In genomic region chr14:97723834-97724770, GRCh38 we compare ENCODE assay signal across 12 cellular contexts.
DNase-seq lines count a peak whose midpoint lies in the region; TF ChIP-seq lines count a peak whose summit lies in the region.
"Had no signal": no experiment of that assay in that cellular context is flagged by ENCODE, and none has a peak within 500 bp of the region (broad histone marks: within the 10 kb centered on the region; RNA-seq: fewer than 3 reads in every experiment).

No MANE protein-coding gene starts in this region.

- H3K27me3 Mint-ChIP-seq in activated T-cell treated with anti-CD3 and anti-CD28 coated beads, Interleukin-2, amount 50 U/mL, for 24 hours, result no peaks in the 10 kb centered on the region
- no peaks in the 10 kb centered on the region for H3K27me3 Mint-ChIP-seq in osteocyte (ENCODE audit: unreplicated experiment)

- H3K4me3 ChIP-seq in esophagus (ENCODE audit: low read depth in 1 of 2, low read length in 2 of 2), result no peak overlapping the region

- H3K9me3 ChIP-seq in esophagus (ENCODE audit: control insufficient read depth in 2 of 2, insufficient read depth in 1 of 2, low read depth in 1 of 2, low read length in 1 of 2), result no peaks in the 10 kb centered on the region

- peak overlapping the region; percentile 71 for H3K4me3 Mint-ChIP-seq in activated T-cell treated with anti-CD3 and anti-CD28 coated beads, Interleukin-2, amount 50 U/mL, for 24 hours
- H3K4me3 Mint-ChIP-seq in osteocyte (ENCODE audit: unreplicated experiment), result no peak overlapping the region
- H3K4me3 Mint-ChIP-seq: mesothelial cell of epicardium had no signal

- H3K27ac ChIP-seq in esophagus (ENCODE audit: low read depth in 2 of 2, low read length in 1 of 2), result peak overlapping the region; percentile 20 to 26

- H3K4me1 ChIP-seq in esophagus (ENCODE audit: control insufficient read depth in 2 of 2, insufficient read depth in 2 of 2, low read length in 1 of 2), result no peaks in the 10 kb centered on the region

- H3K4me1 Mint-ChIP-seq in activated T-cell treated with anti-CD3 and anti-CD28 coated beads, Interleukin-2, amount 50 U/mL, for 24 hours (ENCODE audit: low read depth), result peaks cover 72% of the 10 kb centered on the region
- no peaks in the 10 kb centered on the region for H3K4me1 Mint-ChIP-seq in osteocyte (ENCODE audit: unreplicated experiment)
- H3K4me1 Mint-ChIP-seq: mesothelial cell of epicardium had no signal

- no peaks in the 10 kb centered on the region for H3K9me3 Mint-ChIP-seq in activated T-cell treated with anti-CD3 and anti-CD28 coated beads, Interleukin-2, amount 50 U/mL, for 24 hours
- peaks cover 68% of the 10 kb centered on the region for H3K9me3 Mint-ChIP-seq in osteocyte (ENCODE audit: unreplicated experiment)

- WGBS in esophagus, 2 donors, result 54 to 57% methylated on average over 18 of the region's 18 CpGs

- H3K36me3 Mint-ChIP-seq in activated T-cell treated with anti-CD3 and anti-CD28 coated beads, Interleukin-2, amount 50 U/mL, for 24 hours (ENCODE audit: low read depth), result no peaks in the 10 kb centered on the region
- no peaks in the 10 kb centered on the region for H3K36me3 Mint-ChIP-seq in osteocyte (ENCODE audit: unreplicated experiment)
- H3K36me3 Mint-ChIP-seq: mesothelial cell of epicardium had no signal

- peak overlapping the region; percentile 93 for H3K27ac Mint-ChIP-seq in activated T-cell treated with anti-CD3 and anti-CD28 coated beads, Interleukin-2, amount 50 U/mL, for 24 hours
- no peak overlapping the region for H3K27ac Mint-ChIP-seq in osteocyte (ENCODE audit: unreplicated experiment)
- H3K27ac Mint-ChIP-seq: mesothelial cell of epicardium had no signal

- H3K27me3 ChIP-seq in esophagus (ENCODE audit: control insufficient read depth in 1 of 2, insufficient read depth in 2 of 2, low read length in 2 of 2), result no peaks in the 10 kb centered on the region
- H3K27me3 ChIP-seq: upper lobe of left lung had no signal

- DNase-seq in stimulated activated CD4-positive, alpha-beta T cell treated with anti-CD3 and anti-CD28 coated beads, Interleukin-4, amount 100 ng/mL, for 24 hours, result peak; percentile 38
- DNase-seq in stimulated activated CD4-positive, alpha-beta T cell treated with anti-CD3 and anti-CD28 coated beads, Interleukin-12 subunit alpha, Interleukin-12 subunit beta, amount 100 ng/mL, for 4 hours, result no peak
- peak; percentile 72 for DNase-seq in activated T-cell treated with anti-CD3 and anti-CD28 coated beads, Interleukin-2, amount 50 U/mL, for 24 hours
- DNase-seq in AG20443 (ENCODE audit: low spot score), result no peak
- DNase-seq in ecto neural progenitor cell (ENCODE audit: low spot score), result no peak
- DNase-seq in NCI-H146 treated with DMSO at 0.1 percent for 48 hours (lab: John Stamatoyannopoulos, UW; ENCODE audit: unreplicated experiment), result no peak
- no peak for DNase-seq in osteocyte (ENCODE audit: extremely low spot score, unreplicated experiment)
- DNase-seq: NCI-H69, right cardiac atrium had no signal

- H3K36me3 ChIP-seq in esophagus (ENCODE audit: control insufficient read depth in 2 of 2, insufficient read depth in 2 of 2, low read length in 1 of 2), result no peaks in the 10 kb centered on the region
- H3K36me3 ChIP-seq: upper lobe of left lung had no signal

- no peak for TF ChIP-seq CTCF in osteocyte (IDR thresholded peaks at IDR 0.05)

Comparison
In these comparisons a context has a peak if more than half of its experiments do, and no peak if none do; other contexts are left out.
1. DNase-seq: peak in stimulated activated CD4-positive, alpha-beta T cell treated with anti-CD3 and anti-CD28 coated beads, Interleukin-4, amount 100 ng/mL, for 24 hours (single experiment) and activated T-cell treated with anti-CD3 and anti-CD28 coated beads, Interleukin-2, amount 50 U/mL, for 24 hours (single experiment); none in stimulated activated CD4-positive, alpha-beta T cell treated with anti-CD3 and anti-CD28 coated beads, Interleukin-12 subunit alpha, Interleukin-12 subunit beta, amount 100 ng/mL, for 4 hours (single experiment), AG20443 (single experiment), ecto neural progenitor cell (single experiment), NCI-H146 treated with DMSO at 0.1 percent for 48 hours (single experiment) and osteocyte (single experiment).